ENCODE assay signal across 8 cellular contexts in genomic region chr1:19458815-19459417, GRCh38. TPM values are rescaled to one million over a fixed set of nuclear protein-coding genes. Genes with fewer than 3 reads are reported as not detected.
A peak's percentile ranks its signal among the peaks of the same experiment; 100 is the strongest.
DNase-seq lines count a peak whose midpoint lies in the region; ATAC-seq and TF ChIP-seq lines count a peak whose summit lies in the region.

No MANE protein-coding gene starts in this region.

- no peaks in the 10 kb centered on the region for H3K9me3 Mint-ChIP-seq in activated CD8-positive, alpha-beta T cell treated with anti-CD3 and anti-CD28 coated beads for 36 hours

- H3K27ac Mint-ChIP-seq in activated CD8-positive, alpha-beta T cell treated with anti-CD3 and anti-CD28 coated beads for 36 hours: peak overlapping the region; percentile 91

- intact Hi-C loops in activated CD8-positive, alpha-beta T cell treated with anti-CD3 and anti-CD28 coated beads for 36 hours (cut with micrococcal nuclease): no loop called here
- intact Hi-C loops in left ventricle myocardium inferior (cut with micrococcal nuclease): no loop called here

- ATAC-seq in activated CD8-positive, alpha-beta T cell treated with anti-CD3 and anti-CD28 coated beads for 36 hours: no peak
- ATAC-seq in GM18870 (IDR thresholded peaks at IDR 0.05; ENCODE audit: unreplicated experiment) (no peak), GM21390 (IDR thresholded peaks at IDR 0.05; ENCODE audit: unreplicated experiment) (no peak), GM21737 (IDR thresholded peaks at IDR 0.05; ENCODE audit: unreplicated experiment) (no peak)

- H3K4me3 Mint-ChIP-seq in activated CD8-positive, alpha-beta T cell treated with anti-CD3 and anti-CD28 coated beads for 36 hours: peak overlapping the region; percentile 61

- peaks cover 25% of the 10 kb centered on the region for H3K36me3 Mint-ChIP-seq in activated CD8-positive, alpha-beta T cell treated with anti-CD3 and anti-CD28 coated beads for 36 hours (ENCODE audit: low read depth)

- H3K9me3 ChIP-seq in left ventricle myocardium inferior (replicated peaks): no peaks in the 10 kb centered on the region

- DNase-seq in GM06990 (ENCODE audit: extremely low read depth, insufficient read length) (no peak), left ventricle myocardium inferior (peak; percentile 59), NCI-H226 (no peak)
- no peak for DNase-seq in activated CD8-positive, alpha-beta T cell treated with anti-CD3 and anti-CD28 coated beads for 36 hours

- no peak for TF ChIP-seq CTCF in GM06990 (IDR thresholded peaks at IDR 0.05; ENCODE audit: insufficient read depth, low read length, poor library complexity, severe bottlenecking)
- no peak for TF ChIP-seq CTCF in activated CD8-positive, alpha-beta T cell treated with anti-CD3 and anti-CD28 coated beads for 36 hours (IDR thresholded peaks at IDR 0.05)
- no peak for TF ChIP-seq CTCF in left ventricle myocardium inferior (IDR thresholded peaks at IDR 0.05; ENCODE audit: borderline replicate concordance)

- 0 out of 2 replicates have a peak overlapping the region, but pooled peaks have one; percentile 10 for H3K4me3 ChIP-seq in GM06990 (replicated peaks; ENCODE audit: low read depth, low read length)
- no peak overlapping the region for H3K4me3 ChIP-seq in left ventricle myocardium inferior
- no peak overlapping the region for H3K4me3 ChIP-seq in rectal smooth muscle tissue (ENCODE audit: low read length)

- CTCF ChIA-PET in activated CD8-positive, alpha-beta T cell treated with anti-CD3 and anti-CD28 coated beads for 36 hours (lab: Charles Lee): interaction anchor here (1.1 kb wide), 1 partner anchor 9 kb away, joined by 4 read pairs; no protein-coding TSS in a partner anchor

- H3K4me1 ChIP-seq in left ventricle myocardium inferior: peaks cover 98% of the 10 kb centered on the region
- peaks cover 46% of the 10 kb centered on the region for H3K4me1 ChIP-seq in rectal smooth muscle tissue (ENCODE audit: control insufficient read depth, insufficient read depth, low read length)

- no peaks in the 10 kb centered on the region for H3K27me3 Mint-ChIP-seq in activated CD8-positive, alpha-beta T cell treated with anti-CD3 and anti-CD28 coated beads for 36 hours

- H3K27ac ChIP-seq in left ventricle myocardium inferior (replicated peaks) (peak overlapping the region; percentile 82), rectal smooth muscle tissue (ENCODE audit: low read depth, low read length) (peak overlapping the region; percentile 52)

- POLR2A ChIA-PET in activated CD8-positive, alpha-beta T cell treated with anti-CD3 and anti-CD28 coated beads for 36 hours (lab: Charles Lee): interaction anchor here (0.8 to 1.4 kb wide), 4 partner anchors 9 to 115 kb away, joined by 3 to 7 read pairs (median 4); no protein-coding TSS in a partner anchor

- H3K36me3 ChIP-seq in GM06990 (ENCODE audit: control insufficient read depth, insufficient read depth, low read length) (no peaks in the 10 kb centered on the region; the same call in none of the 2 replicates), left ventricle myocardium inferior (no peaks in the 10 kb centered on the region), rectal smooth muscle tissue (ENCODE audit: control insufficient read depth, insufficient read depth, low read length) (no peaks in the 10 kb centered on the region)

- H3K27me3 ChIP-seq in GM06990 (replicated peaks; ENCODE audit: control insufficient read depth, insufficient read depth, low read length) (no peaks in the 10 kb centered on the region), left ventricle myocardium inferior (ENCODE audit: low read depth) (no peaks in the 10 kb centered on the region), rectal smooth muscle tissue (ENCODE audit: control insufficient read depth, insufficient read depth, low read length) (no peaks in the 10 kb centered on the region)

- H3K4me1 Mint-ChIP-seq in activated CD8-positive, alpha-beta T cell treated with anti-CD3 and anti-CD28 coated beads for 36 hours (ENCODE audit: low read depth): peaks cover 89% of the 10 kb centered on the region

- no peak overlapping the region for H3K9ac ChIP-seq in rectal smooth muscle tissue (ENCODE audit: low read length)

RNA-seq across cellular contexts. Expression of gene CAPZB, which starts 26.4 kb away (rescaled TPM):
- total RNA-seq in activated CD8-positive, alpha-beta T cell treated with anti-CD3 and anti-CD28 coated beads for 36 hours: 100 to 1,000 TPM; 335 to 340 TPM
- 217 TPM for total RNA-seq in left ventricle myocardium inferior
